ENCODE assay signal across 28 cellular contexts in the genomic region with DNA sequence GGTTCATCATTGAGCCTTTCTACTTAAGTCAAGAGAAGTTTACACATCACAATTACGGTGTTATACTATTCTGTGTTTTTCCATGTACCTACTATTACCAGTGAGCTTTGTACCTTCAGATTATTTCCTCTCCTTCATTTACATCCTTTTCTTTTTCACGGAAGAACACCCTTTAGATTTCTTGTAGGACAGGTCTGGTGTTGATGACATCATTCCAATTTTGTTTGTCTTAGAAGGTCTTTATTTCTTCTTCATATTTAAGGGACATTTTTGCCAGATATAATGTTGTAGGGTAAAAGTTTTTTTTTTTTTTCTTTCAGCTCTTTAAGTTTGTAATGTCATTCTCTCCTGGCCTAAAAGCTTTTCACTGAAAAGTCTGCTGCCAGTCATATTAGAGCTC.
"Had no signal": no experiment of that assay in that cellular context is flagged by ENCODE, and none has a peak within 500 bp of the region (broad histone marks: within the 10 kb centered on the region; RNA-seq: fewer than 3 reads in every experiment).

No MANE protein-coding gene starts in this region.

- H3K27ac ChIP-seq: colonic mucosa, coronary artery, dorsolateral prefrontal cortex, epithelial cell of prostate, esophagus muscularis mucosa, esophagus squamous epithelium, foreskin keratinocyte, gastrocnemius medialis, gastroesophageal sphincter, heart left ventricle, heart right ventricle had no signal

- H3K4me1 ChIP-seq: colonic mucosa, esophagus muscularis mucosa, esophagus squamous epithelium, foreskin keratinocyte, gastrocnemius medialis, gastroesophageal sphincter, heart left ventricle, heart right ventricle had no signal

- DNase-seq: colonic mucosa; cortex of kidney; dermis blood vessel endothelial cell; dorsolateral prefrontal cortex; effector CD4-positive, alpha-beta T cell; effector CD8-positive, alpha-beta T cell; effector memory CD4-positive, alpha-beta T cell; effector memory CD8-positive, alpha-beta T cell; endodermal cell; erythroblast; esophagus squamous epithelium; foreskin fibroblast; foreskin keratinocyte; foreskin melanocyte; gastrocnemius medialis; glutamatergic neuron; head of caudate nucleus; heart left ventricle; heart right ventricle had no signal

- ATAC-seq: effector memory CD8-positive, alpha-beta T cell; esophagus mucosa; foreskin keratinocyte; gastrocnemius medialis; gastroesophageal sphincter; heart left ventricle; heart right ventricle had no signal

- FAIRE-seq: colon, endometrium, endothelial cell of umbilical vein, frontal cortex had no signal

- H3K4me3 ChIP-seq: colonic mucosa, coronary artery, dorsolateral prefrontal cortex, esophagus muscularis mucosa, esophagus squamous epithelium, gastrocnemius medialis, gastroesophageal sphincter, heart left ventricle, heart right ventricle had no signal

- H3K9me3 ChIP-seq: colonic mucosa, esophagus squamous epithelium had no signal

- H3K36me3 ChIP-seq: colonic mucosa, esophagus muscularis mucosa, esophagus squamous epithelium, gastrocnemius medialis, gastroesophageal sphincter, heart left ventricle, heart right ventricle had no signal

- H3K27me3 ChIP-seq: colonic mucosa, dorsolateral prefrontal cortex, esophagus muscularis mucosa, esophagus squamous epithelium, foreskin keratinocyte, gastrocnemius medialis, gastroesophageal sphincter, heart left ventricle, heart right ventricle had no signal
